ENCODE assay signal across 13 cellular contexts in genomic region chr17:334974-335481, GRCh38. TPM values are rescaled to one million over a fixed set of nuclear protein-coding genes. Genes with fewer than 3 reads are reported as not detected.
A peak's percentile ranks its signal among the peaks of the same experiment; 100 is the strongest.
DNase-seq lines count a peak whose midpoint lies in the region; FAIRE-seq and TF ChIP-seq lines count a peak whose summit lies in the region.
"Had no signal": no experiment of that assay in that cellular context is flagged by ENCODE, and none has a peak within 500 bp of the region (broad histone marks: within the 10 kb centered on the region; RNA-seq: fewer than 3 reads in every experiment).

No MANE protein-coding gene starts in this region.

- no peak for FAIRE-seq in H1 (lab: Jason Lieb, UNC)

- H3K27ac ChIP-seq in H1 (ENCODE audit: low read depth, low read length) (no peak overlapping the region), neural progenitor cell (no peak overlapping the region)

- H3K9me3 ChIP-seq in H1 (ENCODE audit: insufficient read depth in 2 of 2, low read depth in 1 of 2, low read length in 1 of 2) (no peaks in the 10 kb centered on the region), neural progenitor cell (ENCODE audit: low read depth) (no peaks in the 10 kb centered on the region)

- H3K23ac ChIP-seq in H1 (ENCODE audit: insufficient read length), result no peak overlapping the region

- TF ChIP-seq EP300 in H1 (IDR thresholded peaks at IDR 0.05; ENCODE audit: borderline replicate concordance in 1 of 2, low read depth in 2 of 2, low read length in 2 of 2), result no peak

- H3K18ac ChIP-seq in H1 (ENCODE audit: extremely low read depth, low read length), result no peak overlapping the region; the same call in 1 of the 2 replicates

- no peak for DNase-seq in activated naive CD4-positive, alpha-beta T cell treated with anti-CD3 and anti-CD28 coated beads, Interleukin-2, amount 50 U/mL, for 16 hours
- no peak for DNase-seq in H1 (ENCODE audit: low read depth in 1 of 2, low spot score in 2 of 2)
- no peak for DNase-seq in neural progenitor cell (ENCODE audit: low spot score)
- DNase-seq in type B pancreatic cell (ENCODE audit: extremely low spot score, unreplicated experiment), result no peak
- DNase-seq in SKM-1 (lab: John Stamatoyannopoulos, UW; ENCODE audit: unreplicated experiment), result no peak
- DNase-seq in MV-4-11 (lab: John Stamatoyannopoulos, UW), result no peak
- no peak for DNase-seq in activated CD4-positive, alpha-beta T cell treated with anti-CD3 and anti-CD28 coated beads, Interleukin-2, amount 50 U/mL, for 1 hour
- DNase-seq: EL, NCI-H1694, SHP77 had no signal

- peaks cover 62% of the 10 kb centered on the region for H3K4me1 Mint-ChIP-seq in activated naive CD4-positive, alpha-beta T cell treated with anti-CD3 and anti-CD28 coated beads, Interleukin-2, amount 50 U/mL, for 24 hours
- peaks cover 56% of the 10 kb centered on the region for H3K4me1 Mint-ChIP-seq in neural progenitor cell
- H3K4me1 Mint-ChIP-seq in type B pancreatic cell (ENCODE audit: unreplicated experiment), result peaks cover 40% of the 10 kb centered on the region

- H3K36me3 Mint-ChIP-seq in activated naive CD4-positive, alpha-beta T cell treated with anti-CD3 and anti-CD28 coated beads, Interleukin-2, amount 50 U/mL, for 24 hours, result no peaks in the 10 kb centered on the region
- H3K36me3 Mint-ChIP-seq in neural progenitor cell (no peaks in the 10 kb centered on the region), type B pancreatic cell (no peaks in the 10 kb centered on the region)

- H3K56ac ChIP-seq in H1 (replicated peaks; ENCODE audit: insufficient read length, low read depth, low read length), result no peak overlapping the region

- H3K36me3 ChIP-seq in H1 (ENCODE audit: control insufficient read depth in 2 of 4, insufficient read depth in 4 of 4, low read length in 3 of 4), result no peaks in the 10 kb centered on the region
- H3K36me3 ChIP-seq in neural progenitor cell, result no peaks in the 10 kb centered on the region

- H3K4me1 ChIP-seq in H1 (replicated peaks in 1 of 4; ENCODE audit: control insufficient read depth in 3 of 4, insufficient read depth in 4 of 4, low read length in 3 of 4), result peaks cover 6 to 28% (median 20%) of the 10 kb centered on the region in 4 experiments
- H3K4me1 ChIP-seq in neural progenitor cell, result peaks cover 24% of the 10 kb centered on the region
- H3K4me1 ChIP-seq: parathyroid adenoma had no signal

- H3K4me3 ChIP-seq in H1 (ENCODE audit: extremely low read depth in 1 of 4, insufficient read depth in 2 of 4, low read depth in 3 of 4, low read length in 4 of 4) (no peak overlapping the region), neural progenitor cell (no peak overlapping the region)

- no peak for TF ChIP-seq RAD21 in H1 (IDR thresholded peaks at IDR 0.05 in 1 of 2, conservative IDR thresholded peaks at IDR 0.05 in 1 of 2; ENCODE audit: low read depth in 2 of 2, low read length in 2 of 2)

- H3K4ac ChIP-seq in H1 (replicated peaks; ENCODE audit: insufficient read length, low read depth, low read length), result no peak overlapping the region

- POLR2A ChIA-PET in H1 (lab: Charles Lee; ENCODE audit: partially characterized antibody), result interaction anchor here (0.7 kb wide), 1 partner anchor 97 kb away, joined by 3 read pairs; no protein-coding TSS in a partner anchor

- 0 out of 2 replicates have a peak overlapping the region, but pooled peaks have one; percentile 83 for H2BK15ac ChIP-seq in H1 (ENCODE audit: low read length)

- no peak overlapping the region for H2BK120ac ChIP-seq in H1 (replicated peaks; ENCODE audit: low read depth, low read length)

- H3K79me1 ChIP-seq in H1 (ENCODE audit: low read depth, low read length), result no peaks in the 10 kb centered on the region

- no peaks in the 10 kb centered on the region; the same call in 1 of the 2 replicates for H3K23me2 ChIP-seq in H1 (ENCODE audit: low read depth, low read length)

- H4K8ac ChIP-seq in H1 (ENCODE audit: extremely low read depth, insufficient read depth, low read length), result no peak overlapping the region

- no peak overlapping the region for H3K9ac ChIP-seq in H1 (replicated peaks in 1 of 4; ENCODE audit: extremely low read depth in 1 of 4, low read depth in 3 of 4, low read length in 3 of 4)
- no peak overlapping the region for H3K9ac ChIP-seq in neural progenitor cell
- H3K9ac ChIP-seq: parathyroid adenoma had no signal

- TF ChIP-seq POLR2A in H1 (IDR thresholded peaks at IDR 0.05; ENCODE audit: control extremely low read depth in 1 of 2, low read depth in 2 of 2, low read length in 2 of 2), result no peak

- H4K91ac ChIP-seq in H1 (replicated peaks; ENCODE audit: insufficient read length, low read length), result peak overlapping the region; percentile 52

- H2BK5ac ChIP-seq in H1 (ENCODE audit: low read depth, low read length), result peak overlapping the region; percentile 60; the same call in 1 of the 2 replicates

- peak overlapping the region in 1 of 2 experiments; percentile 24; a peak in 1 of 4 replicates for H3K4me2 ChIP-seq in H1 (ENCODE audit: insufficient read depth in 1 of 2, low read depth in 2 of 2, low read length in 2 of 2)
- no peak overlapping the region for H3K4me2 ChIP-seq in neural progenitor cell

- no peaks in the 10 kb centered on the region for H3F3A ChIP-seq in neural progenitor cell (ENCODE audit: low read depth)

- H2AFZ ChIP-seq in H1 (ENCODE audit: low read length) (no peak overlapping the region), neural progenitor cell (replicated peaks) (no peak overlapping the region)

- CTCF ChIA-PET in H1 (lab: Charles Lee; ENCODE audit: partially characterized antibody), result no interaction called here

- H3K27ac Mint-ChIP-seq in activated naive CD4-positive, alpha-beta T cell treated with anti-CD3 and anti-CD28 coated beads, Interleukin-2, amount 50 U/mL, for 24 hours, result peak overlapping the region; percentile 59
- H3K27ac Mint-ChIP-seq in neural progenitor cell (peak overlapping the region; percentile 78), type B pancreatic cell (no peak overlapping the region)
- H3K27ac Mint-ChIP-seq: CD4-positive, alpha-beta T cell had no signal

- 82% methylated on average over 28 of the region's 28 CpGs; no CpG with 5 or more reads in 1 of the 2 experiments for WGBS in H1 (ENCODE audit: extremely low coverage in 1 of 2, insufficient coverage in 1 of 2, insufficient read length in 1 of 2, insufficient replicate concordance in 2 of 2, low coverage in 1 of 2, low lambda C conversion rate in 2 of 2, missing lambda C conversion rate in 1 of 2), 2 experiments

- no peak overlapping the region for H3K14ac ChIP-seq in H1 (ENCODE audit: insufficient read length)

- H2AK5ac ChIP-seq in H1 (ENCODE audit: low read depth, low read length), result peak overlapping the region; percentile 65; the same call in 1 of the 2 replicates

- no peak overlapping the region for H4K5ac ChIP-seq in H1 (ENCODE audit: insufficient read length, low read depth, low read length)

- H4K20me1 ChIP-seq in H1 (replicated peaks in 1 of 2; ENCODE audit: control insufficient read depth in 1 of 2, insufficient read depth in 2 of 2, low read length in 2 of 2), result no peaks in the 10 kb centered on the region
- H4K20me1 ChIP-seq in neural progenitor cell (ENCODE audit: low read depth), result peaks cover 7% of the 10 kb centered on the region

- H3K4me3 Mint-ChIP-seq in activated naive CD4-positive, alpha-beta T cell treated with anti-CD3 and anti-CD28 coated beads, Interleukin-2, amount 50 U/mL, for 24 hours, result peak overlapping the region; percentile 35
- peak overlapping the region; percentile 39 for H3K4me3 Mint-ChIP-seq in neural progenitor cell
- H3K4me3 Mint-ChIP-seq in type B pancreatic cell, result peak overlapping the region; percentile 20
- H3K4me3 Mint-ChIP-seq: CD4-positive, alpha-beta T cell had no signal

- 0 out of 7 replicates have a peak, but pooled peaks cover 0 to 3% (median 0%) of the 10 kb centered on the region in 4 experiments for H3K27me3 ChIP-seq in H1 (replicated peaks in 1 of 4; ENCODE audit: control insufficient read depth in 3 of 4, extremely low read depth in 1 of 4, insufficient read depth in 3 of 4, low read length in 3 of 4)
- H3K27me3 ChIP-seq in neural progenitor cell, result peaks cover 13% of the 10 kb centered on the region

- no peak for TF ChIP-seq CTCF in H1 (IDR thresholded peaks at IDR 0.05; ENCODE audit: control extremely low read depth in 1 of 3, insufficient read depth in 1 of 3, low read depth in 1 of 3, low read length in 3 of 3)
- no peak for TF ChIP-seq CTCF in neural progenitor cell (IDR thresholded peaks at IDR 0.05)
- no peak for TF ChIP-seq CTCF in type B pancreatic cell (conservative IDR thresholded peaks at IDR 0.05)

- no peaks in the 10 kb centered on the region for H3K9me3 Mint-ChIP-seq in activated naive CD4-positive, alpha-beta T cell treated with anti-CD3 and anti-CD28 coated beads, Interleukin-2, amount 50 U/mL, for 24 hours
- H3K9me3 Mint-ChIP-seq in neural progenitor cell, result no peaks in the 10 kb centered on the region
- no peaks in the 10 kb centered on the region for H3K9me3 Mint-ChIP-seq in type B pancreatic cell
- H3K9me3 Mint-ChIP-seq: CD4-positive, alpha-beta T cell had no signal

- peak overlapping the region; percentile 13; the same call in 1 of the 2 replicates for H2BK12ac ChIP-seq in H1 (ENCODE audit: low read depth, low read length)

- no peak overlapping the region for H2BK20ac ChIP-seq in H1 (ENCODE audit: low read length)

- no peaks in the 10 kb centered on the region for H3K27me3 Mint-ChIP-seq in activated naive CD4-positive, alpha-beta T cell treated with anti-CD3 and anti-CD28 coated beads, Interleukin-2, amount 50 U/mL, for 24 hours
- peaks cover 6% of the 10 kb centered on the region for H3K27me3 Mint-ChIP-seq in neural progenitor cell (ENCODE audit: insufficient read depth, low read depth)
- H3K27me3 Mint-ChIP-seq in type B pancreatic cell, result peaks cover 14% of the 10 kb centered on the region
- H3K27me3 Mint-ChIP-seq: CD4-positive, alpha-beta T cell had no signal

- no peaks in the 10 kb centered on the region for H3K79me2 ChIP-seq in H1 (ENCODE audit: control insufficient read depth in 1 of 2, insufficient read depth in 2 of 2, low read length in 2 of 2)
- no peaks in the 10 kb centered on the region for H3K79me2 ChIP-seq in neural progenitor cell (ENCODE audit: low read depth)

RNA-seq across cellular contexts. Expression of gene RPH3AL, which starts 17.6 kb away (rescaled TPM):
- total RNA-seq in H1 (2021; fragmentation: NEBNext Ultra II Directional; extraction: Animal tissue kit (Norgen Biotek cat#: 25700)), result 5.6 and 6.1 TPM in 2 replicates
- 5.8 and 10.7 TPM in 2 replicates for polyA plus RNA-seq in H1 (2011; rRNA removed)
- polyA plus RNA-seq in H1 (2011; cell fraction: cytosol; rRNA removed), result 6.1 TPM
- 8.3 TPM for polyA plus RNA-seq in H1 (2011; cell fraction: nucleus; rRNA removed)
- 4.1 to 6.5 TPM (median 4.9 TPM) in 4 replicates for polyA plus RNA-seq in H1 (2012, experiment 1 of 2)
- 6.6 TPM for polyA plus RNA-seq in H1 (2012, experiment 2 of 2)
- 3.9 TPM for polyA plus RNA-seq in H1 (2013, experiment 1 of 2)
- 4.0 TPM for polyA plus RNA-seq in H1 (2013, experiment 2 of 2)
- 2.3 and 2.7 TPM in 2 replicates for polyA minus RNA-seq in H1 (2011; rRNA and poly(A)+ RNA removed)
- polyA minus RNA-seq in H1 (2011; cell fraction: cytosol; rRNA and poly(A)+ RNA removed), result 4.3 TPM
- polyA minus RNA-seq in H1 (2011; cell fraction: nucleus; rRNA and poly(A)+ RNA removed), result 9.9 TPM
- total RNA-seq in neural progenitor cell (ENCODE audit: low replicate concordance) (7.5 TPM in 2 replicates), type B pancreatic cell (ENCODE audit: low replicate concordance) (13.5 and 14.9 TPM in 2 replicates)
